Comparison of ENCODE assay signal across 9 cellular contexts in the genomic region with DNA sequence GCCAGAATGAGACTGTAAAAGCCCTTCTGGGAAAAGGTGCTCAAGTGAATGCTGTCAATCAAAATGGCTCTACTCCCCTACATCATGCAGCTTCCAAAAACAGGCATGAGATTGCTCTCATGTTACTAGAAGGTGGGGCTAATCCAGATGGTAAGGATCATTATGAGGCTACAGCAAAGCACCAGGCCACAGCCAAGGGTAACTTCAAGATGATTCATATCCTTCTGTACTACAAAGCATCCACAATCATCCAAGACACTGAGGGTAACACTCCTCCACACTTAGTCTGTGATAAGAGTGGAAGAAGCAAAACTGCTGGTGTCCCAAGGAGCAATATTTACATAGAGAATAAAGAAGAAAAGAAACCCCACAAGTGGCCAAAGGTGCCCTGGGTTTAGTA. TPM values are rescaled to one million over a fixed set of nuclear protein-coding genes. Genes with fewer than 3 reads are reported as not detected.
A peak's percentile ranks its signal among the peaks of the same experiment; 100 is the strongest.
DNase-seq lines count a peak whose midpoint lies in the region; ATAC-seq lines count a peak whose summit lies in the region.
"Had no signal": no experiment of that assay in that cellular context is flagged by ENCODE, and none has a peak within 500 bp of the region (broad histone marks: within the 10 kb centered on the region; RNA-seq: fewer than 3 reads in every experiment).

No MANE protein-coding gene starts in this region.

- no peaks in the 10 kb centered on the region for H3K9me3 ChIP-seq in skeletal muscle satellite cell (replicated peaks; ENCODE audit: low read length)

- H3K4me3 Mint-ChIP-seq in activated T-cell treated with anti-CD3 and anti-CD28 coated beads, Interleukin-2, amount 50 U/mL, for 4 hours, result no peak overlapping the region

- DNase-seq in activated T-cell treated with anti-CD3 and anti-CD28 coated beads, Interleukin-2, amount 50 U/mL, for 4 hours, result no peak
- DNase-seq in activated T-cell treated with anti-CD3 and anti-CD28 coated beads, Interleukin-2, amount 50 U/mL, for 1 hour, result no peak
- DNase-seq in NCI-H524 (lab: John Stamatoyannopoulos, UW) (peak; percentile 23 to 81), dermis blood vessel endothelial cell (peak; percentile 80), hypothalamus (lab: John Stamatoyannopoulos, UW) (no peak), NK-92 (lab: John Stamatoyannopoulos, UW; ENCODE audit: unreplicated experiment) (no peak)
- DNase-seq: DMS153 had no signal

- no peaks in the 10 kb centered on the region for H3K9me3 Mint-ChIP-seq in activated T-cell treated with anti-CD3 and anti-CD28 coated beads, Interleukin-2, amount 50 U/mL, for 4 hours

- no peak overlapping the region for H3K4me3 ChIP-seq in skeletal muscle satellite cell (ENCODE audit: low read length)

- peaks cover 80% of the 10 kb centered on the region for H3K4me1 ChIP-seq in skeletal muscle satellite cell (ENCODE audit: control insufficient read depth, insufficient read depth, low read length)

- no peaks in the 10 kb centered on the region for H3K27me3 Mint-ChIP-seq in activated T-cell treated with anti-CD3 and anti-CD28 coated beads, Interleukin-2, amount 50 U/mL, for 4 hours (ENCODE audit: low read depth)

- ATAC-seq in activated T-cell treated with anti-CD3 and anti-CD28 coated beads, Interleukin-2, amount 50 U/mL, for 4 hours, result peak; percentile 90 to 92
- ATAC-seq in GM18517 (IDR thresholded peaks at IDR 0.05; ENCODE audit: unreplicated experiment), result no peak

- H3K36me3 Mint-ChIP-seq in activated T-cell treated with anti-CD3 and anti-CD28 coated beads, Interleukin-2, amount 50 U/mL, for 4 hours (ENCODE audit: insufficient read depth), result peaks cover 25% of the 10 kb centered on the region

- H3K27me3 ChIP-seq in skeletal muscle satellite cell (ENCODE audit: control insufficient read depth, insufficient read depth, low read length), result no peaks in the 10 kb centered on the region

- peaks cover 83% of the 10 kb centered on the region for H3K4me1 Mint-ChIP-seq in activated T-cell treated with anti-CD3 and anti-CD28 coated beads, Interleukin-2, amount 50 U/mL, for 4 hours (ENCODE audit: low read depth)

- H3K9ac ChIP-seq in skeletal muscle satellite cell (ENCODE audit: low read depth, low read length), result peak overlapping the region; percentile 3

- H3K4me2 ChIP-seq in skeletal muscle satellite cell (ENCODE audit: low read length), result peak overlapping the region; percentile 30

- peaks cover 4% of the 10 kb centered on the region for H3K36me3 ChIP-seq in skeletal muscle satellite cell (ENCODE audit: insufficient read depth, low read length)

RNA-seq across cellular contexts. Expression of gene ADNP, which starts 17.3 kb away (rescaled TPM):
- 10 to 100 TPM; 55.0 to 59.6 (median 55.2) TPM for total RNA-seq in activated T-cell treated with anti-CD3 and anti-CD28 coated beads, Interleukin-2, amount 50 U/mL, for 4 hours
- total RNA-seq in dermis blood vessel endothelial cell, result 28.8 and 53.0 TPM in 2 replicates
- 18.8 and 19.3 TPM in 2 replicates for total RNA-seq in skeletal muscle satellite cell (2012; rRNA removed)

RNA-seq across cellular contexts. Expression of gene DPM1, which starts 44.4 kb away (rescaled TPM):
- 10 to 100 TPM; 66.4 to 73.4 (median 70.9) TPM for total RNA-seq in activated T-cell treated with anti-CD3 and anti-CD28 coated beads, Interleukin-2, amount 50 U/mL, for 4 hours
- 71.5 and 75.9 TPM in 2 replicates for total RNA-seq in dermis blood vessel endothelial cell
- 87.7 and 102 TPM in 2 replicates for total RNA-seq in skeletal muscle satellite cell (2012; rRNA removed)

RNA-seq across cellular contexts. Expression of gene MOCS3, which starts 44.6 kb away (rescaled TPM):
- 10 to 100 TPM in 2 of 3 donors, 1 to 10 TPM in 1; 8.7 to 10.3 (median 10.3) TPM for total RNA-seq in activated T-cell treated with anti-CD3 and anti-CD28 coated beads, Interleukin-2, amount 50 U/mL, for 4 hours
- total RNA-seq in dermis blood vessel endothelial cell, result 8.5 and 9.2 TPM in 2 replicates
- 10.1 and 11.8 TPM in 2 replicates for total RNA-seq in skeletal muscle satellite cell (2012; rRNA removed)

Comparison
In these comparisons a context has a peak if more than half of its experiments do, and no peak if none do; other contexts are left out.
1. DNase-seq: peak in NCI-H524 (2 of 2) and dermis blood vessel endothelial cell (single experiment); none in activated T-cell treated with anti-CD3 and anti-CD28 coated beads, Interleukin-2, amount 50 U/mL, for 4 hours (single experiment), activated T-cell treated with anti-CD3 and anti-CD28 coated beads, Interleukin-2, amount 50 U/mL, for 1 hour (single experiment), hypothalamus (0 of 51) and NK-92 (single experiment).